Comparison of ENCODE assay signal across 14 cellular contexts in genomic region chr3:45607790-45608189, GRCh38. TPM values are rescaled to one million over a fixed set of nuclear protein-coding genes. Genes with fewer than 3 reads are reported as not detected.
DNase-seq lines count a peak whose midpoint lies in the region; ATAC-seq, FAIRE-seq and TF ChIP-seq lines count a peak whose summit lies in the region.
"Had no signal": no experiment of that assay in that cellular context is flagged by ENCODE, and none has a peak within 500 bp of the region (broad histone marks: within the 10 kb centered on the region; RNA-seq: fewer than 3 reads in every experiment).

No MANE protein-coding gene starts in this region.

- no peak for TF ChIP-seq CTCF in astrocyte (IDR thresholded peaks at IDR 0.05; ENCODE audit: insufficient read depth, low read depth, low read length)

- peaks cover 22% of the 10 kb centered on the region for H3K36me3 Mint-ChIP-seq in astrocyte (ENCODE audit: low read depth, unreplicated experiment)

- H3K27ac Mint-ChIP-seq in astrocyte (ENCODE audit: unreplicated experiment) = peak overlapping the region; percentile 41

- H3K4me3 ChIP-seq in astrocyte (ENCODE audit: insufficient read depth, low read depth, low read length) = no peak overlapping the region
- H3K4me3 ChIP-seq in stomach smooth muscle (ENCODE audit: low read length in 2 of 2) = peak overlapping the region; percentile 21 to 58

- CTCF ChIA-PET in HEK293T (lab: Yijun Ruan, JAX) = no interaction called here

- H2AFZ ChIP-seq in astrocyte (ENCODE audit: low read depth, low read length) = peak overlapping the region; percentile 8

- H3K9me3 ChIP-seq in astrocyte (ENCODE audit: insufficient read depth, low read depth, low read length) (no peaks in the 10 kb centered on the region), stomach smooth muscle (ENCODE audit: control insufficient read depth in 2 of 2, low read length in 2 of 2) (no peaks in the 10 kb centered on the region)

- H3K9ac ChIP-seq in astrocyte (ENCODE audit: low read length) = peak overlapping the region; percentile 46
- H3K9ac ChIP-seq in stomach smooth muscle (ENCODE audit: low read length in 2 of 2) = peak overlapping the region; percentile 19 to 29

- intact Hi-C loops in left cardiac atrium (cut with DNase I) = no loop called here

- POLR2A ChIA-PET in HEK293T (lab: Yijun Ruan, JAX) = interaction anchor here (2.2 kb wide), 1 partner anchor 13 kb away, joined by 6 read pairs; the partner anchor contains the start of gene LIMD1

- no peak for TF ChIP-seq POLR2A in GM12891 (IDR thresholded peaks at IDR 0.05; ENCODE audit: low read depth, low read length)

- FAIRE-seq in astrocyte (lab: Jason Lieb, UNC) (no peak), GM12891 (lab: Jason Lieb, UNC) (no peak)
- FAIRE-seq: islet of Langerhans had no signal

- H3K27ac ChIP-seq in astrocyte (ENCODE audit: low read depth, low read length) = no peak overlapping the region
- H3K27ac ChIP-seq in stomach smooth muscle (ENCODE audit: low read length) = peak overlapping the region; percentile 73

- no peaks in the 10 kb centered on the region for H3K27me3 Mint-ChIP-seq in astrocyte (ENCODE audit: low read depth, unreplicated experiment)
- H3K27me3 Mint-ChIP-seq: effector memory CD8-positive, alpha-beta T cell had no signal

- H3K4me1 ChIP-seq in astrocyte (ENCODE audit: insufficient read depth, low read length) = peaks cover 24% of the 10 kb centered on the region
- peaks cover 88% of the 10 kb centered on the region for H3K4me1 ChIP-seq in stomach smooth muscle (ENCODE audit: control insufficient read depth, insufficient read depth, low read length)

- H3K9me3 Mint-ChIP-seq in astrocyte (ENCODE audit: unreplicated experiment) = no peaks in the 10 kb centered on the region
- H3K9me3 Mint-ChIP-seq: effector memory CD8-positive, alpha-beta T cell; stimulated activated effector memory CD8-positive, alpha-beta T cell treated with anti-CD3 and anti-CD28 coated beads, Interleukin-12 subunit alpha, Interleukin-12 subunit beta, amount 100 ng/mL, for 72 hours had no signal

- peaks cover 78% of the 10 kb centered on the region for H3K79me2 ChIP-seq in astrocyte (ENCODE audit: insufficient read depth, low read length)

- peaks cover 89% of the 10 kb centered on the region for H4K20me1 ChIP-seq in astrocyte (ENCODE audit: insufficient read depth, low read length)

- H3K36me3 ChIP-seq in astrocyte (ENCODE audit: insufficient read depth, low read length) (no peaks in the 10 kb centered on the region), stomach smooth muscle (ENCODE audit: control insufficient read depth in 2 of 2, insufficient read depth in 2 of 2, low read length in 2 of 2) (peaks cover 0 to 5% of the 10 kb centered on the region in 2 donors)

- DNase-seq in HEK293T (ENCODE audit: extremely low spot score) (no peak), astrocyte (ENCODE audit: low read depth) (peak; percentile 55), left cardiac atrium (no peak), NCI-H524 (lab: John Stamatoyannopoulos, UW) (no peak), NCI-H1694 treated with DMSO at 0.1 percent for 48 hours (lab: John Stamatoyannopoulos, UW) (no peak), GM12891 (ENCODE audit: insufficient read length, low spot score) (no peak)
- DNase-seq: activated T-cell treated with anti-CD3 and anti-CD28 coated beads, Interleukin-2, amount 50 U/mL, for 48 hours; effector memory CD8-positive, alpha-beta T cell; NCI-H524 treated with DMSO at 0.1 percent for 48 hours; T-helper 9 cell had no signal

- ATAC-seq in left cardiac atrium (peak; percentile 28 to 42), GM19035 (IDR thresholded peaks at IDR 0.05; ENCODE audit: unreplicated experiment) (no peak)
- ATAC-seq: effector memory CD8-positive, alpha-beta T cell; stimulated activated effector memory CD8-positive, alpha-beta T cell treated with anti-CD3 and anti-CD28 coated beads, Interleukin-12 subunit alpha, Interleukin-12 subunit beta, amount 100 ng/mL, for 72 hours had no signal

- H3K4me3 Mint-ChIP-seq in astrocyte (ENCODE audit: unreplicated experiment) = no peak overlapping the region
- H3K4me3 Mint-ChIP-seq: effector memory CD8-positive, alpha-beta T cell; stimulated activated effector memory CD8-positive, alpha-beta T cell treated with anti-CD3 and anti-CD28 coated beads, Interleukin-12 subunit alpha, Interleukin-12 subunit beta, amount 100 ng/mL, for 72 hours had no signal

- H3K27me3 ChIP-seq in astrocyte (ENCODE audit: insufficient read depth, low read length) (no peaks in the 10 kb centered on the region), stomach smooth muscle (ENCODE audit: control insufficient read depth in 1 of 2, insufficient read depth in 2 of 2, low read length in 2 of 2) (no peaks in the 10 kb centered on the region)

- peak overlapping the region; percentile 63 for H3K4me2 ChIP-seq in astrocyte (ENCODE audit: low read length)

- peaks cover 26% of the 10 kb centered on the region for H3K4me1 Mint-ChIP-seq in astrocyte (ENCODE audit: low read depth, unreplicated experiment)

TF ChIP-seq in HEK293T, 16 proteins besides CTCF, POLR2A, EP300 and RAD21:
- TF ChIP-seq PKNOX1 (IDR thresholded peaks at IDR 0.05) = peak; percentile 44
- no peak for TF ChIP-seq ZNF384 (IDR thresholded peaks at IDR 0.05)

TF ChIP-seq in GM12891, 5 proteins besides CTCF, POLR2A, EP300 and RAD21:
- TF ChIP-seq PAX5 (IDR thresholded peaks at IDR 0.05; ENCODE audit: insufficient read depth, low read length, severe bottlenecking) (no peak), SPI1 (IDR thresholded peaks at IDR 0.05; ENCODE audit: low read depth, low read length) (no peak), TAF1 (IDR thresholded peaks at IDR 0.05; ENCODE audit: low read depth, low read length) (no peak), POU2F2 (IDR thresholded peaks at IDR 0.05; ENCODE audit: low read depth, low read length) (no peak), POLR2AphosphoS5 (IDR thresholded peaks at IDR 0.05; ENCODE audit: low read depth, low read length) (no peak)

RNA-seq across cellular contexts. Expression of gene LIMD1, which starts 13.2 kb away (rescaled TPM):
- total RNA-seq in astrocyte (27.2 and 28.4 TPM in 2 replicates), left cardiac atrium (10 to 100 TPM; 20.5 to 22.8 TPM)
- polyA plus RNA-seq in GM12891 (2012; ENCODE audit: low read depth, missing spikeins) = 13.0 TPM
